ENCODE assay signal across 1 cellular context in genomic region chr4:576991-577498, GRCh38.
TF ChIP-seq lines count a peak whose summit lies in the region.

No MANE protein-coding gene starts in this region.

TF ChIP-seq in HepG2, 621 proteins besides CTCF, POLR2A, EP300 and RAD21 (continued from another document):
- TF ChIP-seq ZBTB37 (CRISPR knock-in tag; IDR thresholded peaks at IDR 0.05) (no peak), XBP1 (CRISPR knock-in tag; IDR thresholded peaks at IDR 0.05) (no peak), GMEB1 (CRISPR knock-in tag; IDR thresholded peaks at IDR 0.05; ENCODE audit: borderline replicate concordance) (no peak), TRAFD1 (CRISPR knock-in tag; IDR thresholded peaks at IDR 0.05; ENCODE audit: borderline replicate concordance) (no peak), ZNF20 (CRISPR knock-in tag; IDR thresholded peaks at IDR 0.05) (no peak), IKZF5 (CRISPR knock-in tag; IDR thresholded peaks at IDR 0.05) (no peak), NR2F6 (IDR thresholded peaks at IDR 0.05) (no peak), NR2F6 (CRISPR knock-in tag; IDR thresholded peaks at IDR 0.05) (no peak), ZZZ3 (CRISPR knock-in tag; IDR thresholded peaks at IDR 0.05; ENCODE audit: borderline replicate concordance) (no peak), ARNT2 (CRISPR knock-in tag; IDR thresholded peaks at IDR 0.05; ENCODE audit: low read depth) (no peak), SRF (IDR thresholded peaks at IDR 0.05; ENCODE audit: low read depth, low read length) (no peak), HINFP (CRISPR knock-in tag; IDR thresholded peaks at IDR 0.05; ENCODE audit: low read depth) (no peak), ZNF331 (CRISPR knock-in tag; IDR thresholded peaks at IDR 0.05) (no peak)
